In the genomic region with DNA sequence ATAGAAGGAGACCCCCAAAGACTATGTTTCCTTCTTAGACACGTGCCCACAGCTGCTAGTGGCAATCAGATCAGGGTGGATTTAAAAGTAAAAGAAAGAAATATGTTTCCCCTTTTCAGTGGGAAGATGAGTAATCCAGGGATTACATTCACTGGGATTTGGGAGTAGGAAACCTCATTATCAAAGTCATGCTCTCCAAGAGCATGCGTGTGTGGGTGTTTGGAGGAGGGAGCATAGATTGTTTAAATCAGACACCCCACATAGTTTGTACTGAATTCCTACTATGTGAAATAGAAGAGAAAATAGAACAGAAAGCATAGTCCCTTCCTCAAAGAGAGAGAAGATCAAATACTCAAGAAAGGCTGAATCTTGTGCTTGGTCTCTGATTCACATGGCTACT, we compare ENCODE assay signal across 34 cellular contexts.
"Had no signal": no experiment of that assay in that cellular context is flagged by ENCODE, and none has a peak within 500 bp of the region (broad histone marks: within the 10 kb centered on the region; RNA-seq: fewer than 3 reads in every experiment).

No MANE protein-coding gene starts in this region.

- H3K36me3 ChIP-seq: brain microvascular endothelial cell, Peyer's patch, WERI-Rb-1 had no signal

- H3K4me3 ChIP-seq: Peyer's patch had no signal

- H3K9ac ChIP-seq: KMS-11 had no signal

- H3K9me3 ChIP-seq: Peyer's patch had no signal

- ATAC-seq: activated CD8-positive, alpha-beta memory T cell treated with anti-CD3 and anti-CD28 coated beads, Interleukin-2, amount 10 ng/mL, durations not matched to agents 7 days and 5 days; PC-3 had no signal

- H3K27me3 ChIP-seq: brain microvascular endothelial cell had no signal

- H3K4me2 ChIP-seq: KMS-11 had no signal

- H3K27ac ChIP-seq: brain microvascular endothelial cell, KMS-11, Peyer's patch, WERI-Rb-1 had no signal

- DNase-seq: activated CD4-positive, alpha-beta memory T cell treated with anti-CD3 and anti-CD28 coated beads, Interleukin-2, amount 10 ng/mL, durations not matched to agents 7 days and 5 days; activated CD4-positive, alpha-beta T cell treated with anti-CD3 and anti-CD28 coated beads for 1 hour; activated CD4-positive, alpha-beta T cell treated with anti-CD3 and anti-CD28 coated beads for 48 hours; activated CD4-positive, CD25-positive, alpha-beta regulatory T cell; activated CD8-positive, alpha-beta memory T cell treated with anti-CD3 and anti-CD28 coated beads for 24 hours; activated CD8-positive, alpha-beta memory T cell treated with anti-CD3 and anti-CD28 coated beads, Interleukin-2, amount 10 ng/mL, durations not matched to agents 7 days and 5 days; activated CD8-positive, alpha-beta memory T cell treated with anti-CD3 and anti-CD28 coated beads, Interleukin-2, amount 50 U/mL, for 48 hours; activated effector memory CD4-positive, alpha-beta T cell treated with Interleukin-2 at 50 U/mL for 16 hours; activated naive CD4-positive, alpha-beta T cell treated with anti-CD3 and anti-CD28 coated beads, Interleukin-2, amount 10 ng/mL, durations not matched to agents 7 days and 5 days; activated T-cell treated with anti-CD3 and anti-CD28 coated beads, Interleukin-2, amount 50 U/mL, for 48 hours; amniotic stem cell; aorta; brain microvascular endothelial cell; central memory CD4-positive, alpha-beta T cell; NCI-H1105; NCI-H1417 treated with DMSO at 0.1 percent for 48 hours; NCI-H187 treated with DMSO at 0.1 percent for 48 hours; NCI-H2081; NCI-H2171 treated with DMSO at 0.1 percent for 48 hours; NCI-H2227 treated with DMSO at 0.1 percent for 48 hours; NCI-H446; NCI-H510A treated with DMSO at 0.1 percent for 48 hours; NCI-H69; NK-92 treated with Interleukin-12 subunit alpha and Interleukin-12 subunit beta, amount 100 ng/mL, for 24 hours; PC-3; Peyer's patch; RPMI8226; SHP77 treated with DMSO at 0.1 percent for 48 hours; SW 1271; T-helper 1 cell; T-helper 2 cell; T-helper 9 cell; WERI-Rb-1 had no signal
